In genomic region chr13:99500839-99501134, GRCh38 we compare ENCODE assay signal across 8 cellular contexts. TPM values are rescaled to one million over a fixed set of nuclear protein-coding genes. Genes with fewer than 3 reads are reported as not detected.
DNase-seq lines count a peak whose midpoint lies in the region; ATAC-seq and TF ChIP-seq lines count a peak whose summit lies in the region.

No MANE protein-coding gene starts in this region.

- H3K4me1 ChIP-seq in ES-I3 (ENCODE audit: insufficient read depth, low read length) (peaks cover 12% of the 10 kb centered on the region), HEK293 (ENCODE audit: control insufficient read depth, insufficient read depth, low read length) (peaks cover 5% of the 10 kb centered on the region; the same call in 1 of the 2 replicates), right cardiac atrium (ENCODE audit: control insufficient read depth, insufficient read depth, low read length) (peaks cover 3% of the 10 kb centered on the region)

- peak overlapping the region; percentile 96 to 98 (median 96) for H3K4me3 Mint-ChIP-seq in T-cell

- under 1% methylated on average over 7 of the region's 7 CpGs for WGBS in right cardiac atrium

- H3K27me3 ChIP-seq in right cardiac atrium (ENCODE audit: control insufficient read depth, insufficient read depth) = no peaks in the 10 kb centered on the region

- H3K36me3 ChIP-seq in ES-I3 (ENCODE audit: insufficient read depth, low read length) (no peaks in the 10 kb centered on the region), HEK293 (ENCODE audit: control insufficient read depth in 2 of 2, insufficient read depth in 1 of 2, low read length in 2 of 2) (no peaks in the 10 kb centered on the region)

- no peak for TF ChIP-seq CTCF in HEK293 (tag by site-specific recombination; IDR thresholded peaks at IDR 0.05)

- DNase-seq in T-cell (no peak), right cardiac atrium (no peak), NK-92 (lab: John Stamatoyannopoulos, UW; ENCODE audit: unreplicated experiment) (no peak), LoVo (ENCODE audit: low spot score) (no peak)
- DNase-seq in stimulated activated naive CD8-positive, alpha-beta T cell treated with anti-CD3 and anti-CD28 coated beads, Interleukin-15, Interleukin-2, amounts not matched to agents 100 U/mL and 50 U/mL, for 24 hours = no peak

- no peaks in the 10 kb centered on the region for H3K27me3 Mint-ChIP-seq in T-cell

- POLR2A ChIA-PET in HEK293 (lab: Yijun Ruan, JAX) (no interaction called here), T-cell (lab: Charles Lee) (interaction anchor here (0.6 to 0.7 kb wide), 2 partner anchors 144 to 182 kb away, joined by 3 to 5 read pairs; no protein-coding TSS in a partner anchor)

- H3K9me3 ChIP-seq in ES-I3 (ENCODE audit: control insufficient read depth, insufficient read depth, low read length) = no peaks in the 10 kb centered on the region
- H3K9me3 ChIP-seq in HEK293 (ENCODE audit: control insufficient read depth, insufficient read depth, low read depth, low read length) = no peaks in the 10 kb centered on the region
- no peaks in the 10 kb centered on the region for H3K9me3 ChIP-seq in right cardiac atrium (ENCODE audit: control insufficient read depth, low read length)

- H3K4me1 Mint-ChIP-seq in T-cell = peaks cover 78 to 89% (median 85%) of the 10 kb centered on the region in 3 donors

- peak overlapping the region; percentile 84 for H3K9ac ChIP-seq in ES-I3 (ENCODE audit: low read depth, low read length)

- peak overlapping the region; percentile 92 for H3K4me3 ChIP-seq in HEK293 (ENCODE audit: low read depth, low read length)
- H3K4me3 ChIP-seq in right cardiac atrium (ENCODE audit: low read length) = peak overlapping the region; percentile 95

- H3K36me3 Mint-ChIP-seq in T-cell = no peaks in the 10 kb centered on the region

- H3K27ac ChIP-seq in HEK293 (ENCODE audit: extremely low read depth, low read depth, low read length) = peak overlapping the region; percentile 56
- peak overlapping the region; percentile 78 for H3K27ac ChIP-seq in right cardiac atrium (ENCODE audit: low read length)

- intact Hi-C loops in right cardiac atrium (cut with DNase I) = loop anchor here in 2 of 4 donors (5.0 to 10.0 kb wide), 2 partner anchors 56 to 58 kb away; no protein-coding TSS in a partner anchor

- ATAC-seq in T-cell (replicated peaks in 1 of 4) (peak in 1 of 4 experiments; percentile 9), right cardiac atrium (no peak), HG03097 (IDR thresholded peaks at IDR 0.05; ENCODE audit: low FRiP score, unreplicated experiment) (no peak)
- ATAC-seq in stimulated activated naive CD8-positive, alpha-beta T cell treated with anti-CD3 and anti-CD28 coated beads, Interleukin-15, Interleukin-2, amounts not matched to agents 100 U/mL and 50 U/mL, for 24 hours = peak; percentile 5

- H3K27ac Mint-ChIP-seq in T-cell = peak overlapping the region; percentile 95 to 96

- H3K9me3 Mint-ChIP-seq in T-cell = peaks cover 0 to 3% (median 0%) of the 10 kb centered on the region in 3 donors

- CTCF ChIA-PET in HEK293 (lab: Yijun Ruan, JAX) = interaction anchor here (0.6 to 1.1 kb wide), 4 partner anchors 9 to 734 kb away, joined by 3 to 4 read pairs (median 4); no protein-coding TSS in a partner anchor
- CTCF ChIA-PET in T-cell (lab: Charles Lee) = interaction anchor here (1.1 to 3.0 kb wide), 3 partner anchors 64 to 235 kb away, joined by 3 to 17 read pairs (median 3); no protein-coding TSS in a partner anchor

TF ChIP-seq in HEK293, 187 proteins besides CTCF, POLR2A, EP300 and RAD21:
- TF ChIP-seq ZNF610 (tag by site-specific recombination; IDR thresholded peaks at IDR 0.05; ENCODE audit: borderline replicate concordance) = no peak
- TF ChIP-seq ZNF707 (tag by site-specific recombination; IDR thresholded peaks at IDR 0.05) = no peak
- TF ChIP-seq TRIM28 (IDR thresholded peaks at IDR 0.05; ENCODE audit: borderline replicate concordance, low read length) = no peak
- no peak for TF ChIP-seq ZNF37A (tag by site-specific recombination; IDR thresholded peaks at IDR 0.05)
- no peak for TF ChIP-seq ZSCAN23 (tag by site-specific recombination; IDR thresholded peaks at IDR 0.05)
- 0 out of 2 replicates have a peak, but pooled peaks have one; percentile 18 for TF ChIP-seq ZNF366 (tag by site-specific recombination; conservative IDR thresholded peaks at IDR 0.05)
- TF ChIP-seq ZBTB17 (tag by site-specific recombination; IDR thresholded peaks at IDR 0.05) = no peak
- TF ChIP-seq PATZ1 (tag by site-specific recombination; IDR thresholded peaks at IDR 0.05) = no peak
- TF ChIP-seq ZNF488 (tag by site-specific recombination; IDR thresholded peaks at IDR 0.05) = no peak
- peak; percentile 73 for TF ChIP-seq ZNF335 (tag by site-specific recombination; conservative IDR thresholded peaks at IDR 0.05)

RNA-seq across cellular contexts. Expression of gene TM9SF2, which starts 0.5 kb away (rescaled TPM):
- total RNA-seq in T-cell = 10 to 100 TPM; 43.2 to 54.0 (median 48.8) TPM
- 10 to 100 TPM; 61.1 to 71.2 (median 66.9) TPM for total RNA-seq in right cardiac atrium
- 43.7 TPM for polyA plus RNA-seq in right cardiac atrium
